In the genomic region with DNA sequence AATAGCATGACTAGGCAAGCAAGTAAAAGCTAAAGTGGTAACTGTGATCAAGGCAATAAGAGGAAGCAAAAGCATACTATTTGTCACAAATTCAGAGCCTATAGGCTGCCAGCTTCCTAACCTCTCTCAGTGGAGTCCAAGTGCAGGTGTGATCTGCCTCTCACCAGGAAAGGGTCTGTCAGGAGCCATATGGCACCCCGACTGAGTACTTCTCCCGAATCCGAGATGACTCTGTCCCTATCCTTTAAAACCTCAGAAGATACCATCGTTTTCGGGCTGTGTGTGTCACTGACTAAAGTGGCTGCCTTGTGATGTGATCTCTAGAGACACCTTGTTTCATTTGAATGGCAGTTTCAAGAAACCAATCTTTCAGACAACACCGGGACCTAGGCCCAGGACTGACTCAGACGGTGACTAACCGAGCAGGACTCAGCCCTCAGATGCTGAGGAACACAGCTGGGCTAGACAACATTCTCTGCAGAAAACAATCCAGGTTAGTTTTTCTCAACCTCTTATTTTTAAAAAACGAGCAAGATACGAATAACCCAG, we compare ENCODE assay signal across 8 cellular contexts.
DNase-seq lines count a peak whose midpoint lies in the region; ATAC-seq, FAIRE-seq and TF ChIP-seq lines count a peak whose summit lies in the region.

No MANE protein-coding gene starts in this region.

- FAIRE-seq in A549 (lab: Jason Lieb, UNC), result no peak

- POLR2A ChIA-PET in A549 (lab: Yijun Ruan, JAX), result interaction anchor here (0.6 to 1.0 kb wide), 2 partner anchors 64 to 98 kb away, joined by 6 to 12 read pairs; partner anchors contain the start of genes SMG6 and SRR
- POLR2A ChIA-PET in activated CD4-positive, alpha-beta T cell treated with anti-CD3 and anti-CD28 coated beads, Interleukin-2, amount 10 ng/mL, durations not matched to agents 7 days and 5 days (lab: Charles Lee), result interaction anchor here (0.6 kb wide), 2 partner anchors 92 to 475 kb away, joined by 3 to 4 read pairs; no protein-coding TSS in a partner anchor

- H3K36me3 Mint-ChIP-seq in activated CD4-positive, alpha-beta T cell treated with anti-CD3 and anti-CD28 coated beads, Interleukin-2, amount 10 ng/mL, durations not matched to agents 7 days and 5 days (ENCODE audit: low read depth), result peaks cover 64% of the 10 kb centered on the region

- H3K27me3 Mint-ChIP-seq in activated CD4-positive, alpha-beta T cell treated with anti-CD3 and anti-CD28 coated beads, Interleukin-2, amount 10 ng/mL, durations not matched to agents 7 days and 5 days, result no peaks in the 10 kb centered on the region

- no peak overlapping the region for H3K4me3 ChIP-seq in A549

- H3K4me1 Mint-ChIP-seq in activated CD4-positive, alpha-beta T cell treated with anti-CD3 and anti-CD28 coated beads, Interleukin-2, amount 10 ng/mL, durations not matched to agents 7 days and 5 days, result peaks cover 73% of the 10 kb centered on the region

- peak overlapping the region in 1 of 2 experiments; percentile 47; a peak in 1 of 6 replicates for H3K27ac ChIP-seq in A549

- no peak overlapping the region; the same call in 2 of the 3 replicates for H3K4me2 ChIP-seq in A549

- no peaks in the 10 kb centered on the region for H3K9me3 Mint-ChIP-seq in activated CD4-positive, alpha-beta T cell treated with anti-CD3 and anti-CD28 coated beads, Interleukin-2, amount 10 ng/mL, durations not matched to agents 7 days and 5 days

- no peak for TF ChIP-seq EP300 in A549 (IDR thresholded peaks at IDR 0.05)

- no peaks in the 10 kb centered on the region for H3K9me3 ChIP-seq in A549

- peak overlapping the region; percentile 76 for H3K27ac Mint-ChIP-seq in activated CD4-positive, alpha-beta T cell treated with anti-CD3 and anti-CD28 coated beads, Interleukin-2, amount 10 ng/mL, durations not matched to agents 7 days and 5 days

- WGBS in A549 (ENCODE audit: missing lambda C conversion rate), result 45% methylated on average over 10 of the region's 10 CpGs

- H3K4me3 Mint-ChIP-seq in activated CD4-positive, alpha-beta T cell treated with anti-CD3 and anti-CD28 coated beads, Interleukin-2, amount 10 ng/mL, durations not matched to agents 7 days and 5 days, result no peak overlapping the region

- CTCF ChIA-PET in A549 (lab: Yijun Ruan, JAX), result interaction anchor here (0.6 to 2.5 kb wide), 6 partner anchors 8 to 186 kb away, joined by 3 to 31 read pairs (median 6); partner anchors contain the start of gene HIC1
- CTCF ChIA-PET in activated CD4-positive, alpha-beta T cell treated with anti-CD3 and anti-CD28 coated beads, Interleukin-2, amount 10 ng/mL, durations not matched to agents 7 days and 5 days (lab: Charles Lee), result interaction anchor here (0.6 to 2.5 kb wide), 11 partner anchors 12 to 522 kb away, joined by 3 to 14 read pairs (median 4); partner anchors contain the start of gene HIC1

- ATAC-seq in A549 (peak; percentile 61 to 70; a peak in 4 of 6 replicates), GM19023 (IDR thresholded peaks at IDR 0.05; ENCODE audit: unreplicated experiment) (peak; percentile 75), HG03159 (IDR thresholded peaks at IDR 0.05; ENCODE audit: unreplicated experiment) (peak; percentile 67)

- peaks cover 18% of the 10 kb centered on the region for H3K4me1 ChIP-seq in A549

- no peak for TF ChIP-seq RAD21 in A549 (conservative IDR thresholded peaks at IDR 0.05 in 1 of 2, IDR thresholded peaks at IDR 0.05 in 1 of 2)

- no peak for TF ChIP-seq POLR2A in A549 (IDR thresholded peaks at IDR 0.05; ENCODE audit: low read length)

- DNase-seq in A549 (ENCODE audit: low read depth in 1 of 2, low spot score in 1 of 2) (peak; percentile 34 to 50), fibroblast of the conjunctiva (ENCODE audit: low read depth) (peak; percentile 69), NOMO-1 treated with DMSO at 0.1 percent for 48 hours (lab: John Stamatoyannopoulos, UW; ENCODE audit: unreplicated experiment) (no peak), putamen (ENCODE audit: low spot score) (no peak)
- DNase-seq in activated CD4-positive, alpha-beta T cell treated with anti-CD3 and anti-CD28 coated beads, Interleukin-2, amount 10 ng/mL, durations not matched to agents 7 days and 5 days, result peak; percentile 34
- peak; percentile 45 to 53 for DNase-seq in stimulated activated CD4-positive, alpha-beta T cell treated with anti-CD3 and anti-CD28 coated beads, Interleukin-2, amount 100 ng/mL, for 24 hours

- TF ChIP-seq CTCF in A549 (IDR thresholded peaks at IDR 0.05), result no peak

TF ChIP-seq in A549, 52 proteins besides CTCF, POLR2A, EP300 and RAD21:
- TF ChIP-seq FOSL2 (IDR thresholded peaks at IDR 0.05), result no peak
- TF ChIP-seq FOSL2 (CRISPR knock-in tag; IDR thresholded peaks at IDR 0.05), result peak; percentile 32; the same call in 1 of the 2 replicates
- TF ChIP-seq ESRRA (IDR thresholded peaks at IDR 0.05; ENCODE audit: borderline replicate concordance, low read length), result no peak
- TF ChIP-seq PHF8 (IDR thresholded peaks at IDR 0.05; ENCODE audit: borderline replicate concordance, low read depth), result no peak
- TF ChIP-seq HMGXB4 (CRISPR knock-in tag; IDR thresholded peaks at IDR 0.05; ENCODE audit: borderline replicate concordance), result no peak
- TF ChIP-seq NPAS2 (CRISPR knock-in tag; IDR thresholded peaks at IDR 0.05; ENCODE audit: borderline replicate concordance), result no peak
TF ChIP-seq in A549: peak in this region for 1.

Comparison
In these comparisons a context has a peak if more than half of its experiments do, and no peak if none do; other contexts are left out.
1. DNase-seq: peak in A549 (2 of 2), activated CD4-positive, alpha-beta T cell treated with anti-CD3 and anti-CD28 coated beads, Interleukin-2, amount 10 ng/mL, durations not matched to agents 7 days and 5 days (single experiment), fibroblast of the conjunctiva (single experiment) and stimulated activated CD4-positive, alpha-beta T cell treated with anti-CD3 and anti-CD28 coated beads, Interleukin-2, amount 100 ng/mL, for 24 hours (2 of 2); none in NOMO-1 treated with DMSO at 0.1 percent for 48 hours (single experiment) and putamen (single experiment).
2. Peak in every context shown above with its lines, with median percentiles within 50 percentile points of each other: ATAC-seq.